1 cellular context compared by ENCODE assay signal in genomic region chr15:87682527-87682926, GRCh38.
TF ChIP-seq lines count a peak whose summit lies in the region.

No MANE protein-coding gene starts in this region.

TF ChIP-seq in K562, 482 proteins besides CTCF, POLR2A, EP300 and RAD21 (continued from another document and continues in another):
- no peak for TF ChIP-seq TFE3 (CRISPR knock-in tag; IDR thresholded peaks at IDR 0.05)
- peak; percentile 38; the same call in 1 of the 2 replicates for TF ChIP-seq KLF16 (IDR thresholded peaks at IDR 0.05)
- TF ChIP-seq USF1 (CRISPR knock-in tag; IDR thresholded peaks at IDR 0.05), result no peak
- no peak for TF ChIP-seq ZBTB34 (CRISPR knock-in tag; IDR thresholded peaks at IDR 0.05)
- no peak for TF ChIP-seq CBX2 (IDR thresholded peaks at IDR 0.05; ENCODE audit: insufficient read depth, low read length, poor library complexity, severe bottlenecking)
- TF ChIP-seq ZNF121 (CRISPR knock-in tag; conservative IDR thresholded peaks at IDR 0.05), result no peak
- TF ChIP-seq HNRNPLL (IDR thresholded peaks at IDR 0.05; ENCODE audit: low read depth, low read length, poor library complexity, severe bottlenecking), result no peak
- no peak for TF ChIP-seq BACH1 (tag; IDR thresholded peaks at IDR 0.05)
- no peak for TF ChIP-seq ZNF174 (CRISPR knock-in tag; IDR thresholded peaks at IDR 0.05)
- TF ChIP-seq BRD4 (IDR thresholded peaks at IDR 0.05), result no peak
- TF ChIP-seq MYBL2 (IDR thresholded peaks at IDR 0.05; ENCODE audit: low read depth), result no peak
- no peak for TF ChIP-seq MYBL2 (CRISPR knock-in tag; IDR thresholded peaks at IDR 0.05; ENCODE audit: borderline replicate concordance)
- no peak for TF ChIP-seq EP400 (IDR thresholded peaks at IDR 0.05)
- no peak for TF ChIP-seq NKRF (IDR thresholded peaks at IDR 0.05; ENCODE audit: borderline replicate concordance)
- TF ChIP-seq RBM25 (IDR thresholded peaks at IDR 0.05; ENCODE audit: low read depth, low read length, severe bottlenecking), result no peak
- TF ChIP-seq SFPQ (IDR thresholded peaks at IDR 0.05; ENCODE audit: low read depth, low read length), result no peak
- no peak for TF ChIP-seq SRSF9 (IDR thresholded peaks at IDR 0.05; ENCODE audit: borderline replicate concordance, low read depth, low read length)
- TF ChIP-seq RBM39 (optimal IDR thresholded peaks at IDR 0.05; ENCODE audit: low read depth, low read length), result no peak
- no peak for TF ChIP-seq THRB (CRISPR knock-in tag; conservative IDR thresholded peaks at IDR 0.05)
- no peak for TF ChIP-seq ZBTB26 (CRISPR knock-in tag; IDR thresholded peaks at IDR 0.05)
- TF ChIP-seq MBD2 (IDR thresholded peaks at IDR 0.05; ENCODE audit: borderline replicate concordance, low read depth), result no peak
- peak in 1 of 2 experiments; percentile 91 for TF ChIP-seq NCOA2 (IDR thresholded peaks at IDR 0.05; ENCODE audit: partially characterized antibody in 2 of 2)
- no peak for TF ChIP-seq ZNF561 (CRISPR knock-in tag; conservative IDR thresholded peaks at IDR 0.05)
- TF ChIP-seq MBD1 (CRISPR knock-in tag; IDR thresholded peaks at IDR 0.05), result no peak
- TF ChIP-seq SMARCA4 (IDR thresholded peaks at IDR 0.05), result peak; percentile 86
- TF ChIP-seq SRSF7 (optimal IDR thresholded peaks at IDR 0.05; ENCODE audit: low read depth, low read length), result no peak
- 0 out of 4 replicates have a peak, but pooled peaks of 1 of the 2 experiments have one; percentile 49 for TF ChIP-seq ARNT (IDR thresholded peaks at IDR 0.05)
- no peak for TF ChIP-seq ZNF586 (CRISPR knock-in tag; conservative IDR thresholded peaks at IDR 0.05)
- no peak for TF ChIP-seq PCBP1 (IDR thresholded peaks at IDR 0.05; ENCODE audit: low read depth, low read length, poor library complexity, severe bottlenecking)
- TF ChIP-seq ZNF124 (CRISPR knock-in tag; IDR thresholded peaks at IDR 0.05), result no peak
- TF ChIP-seq ZBED1 (IDR thresholded peaks at IDR 0.05), result no peak
- TF ChIP-seq SRF (CRISPR knock-in tag; IDR thresholded peaks at IDR 0.05), result no peak
- TF ChIP-seq GMEB1 (CRISPR knock-in tag; IDR thresholded peaks at IDR 0.05), result no peak
- TF ChIP-seq HDAC1 (IDR thresholded peaks at IDR 0.05), result peak in 1 of 2 experiments; percentile 59; a peak in 1 of 4 replicates
- no peak for TF ChIP-seq TEAD2 (tag; IDR thresholded peaks at IDR 0.05)
- no peak for TF ChIP-seq ZNF41 (CRISPR knock-in tag; conservative IDR thresholded peaks at IDR 0.05)
- no peak for TF ChIP-seq WHSC1 (IDR thresholded peaks at IDR 0.05; ENCODE audit: low read length)
- TF ChIP-seq PTTG1 (tag; IDR thresholded peaks at IDR 0.05; ENCODE audit: low read depth), result no peak
- no peak for TF ChIP-seq IRF2 (CRISPR knock-in tag; IDR thresholded peaks at IDR 0.05)
- no peak for TF ChIP-seq MCM2 (IDR thresholded peaks at IDR 0.05; ENCODE audit: low read depth)
- TF ChIP-seq THRA (IDR thresholded peaks at IDR 0.05), result peak; percentile 52; the same call in 1 of the 2 replicates
- TF ChIP-seq ZBTB17 (CRISPR knock-in tag; IDR thresholded peaks at IDR 0.05), result no peak
- no peak for TF ChIP-seq ZFP1 (CRISPR knock-in tag; IDR thresholded peaks at IDR 0.05)
- TF ChIP-seq XRCC5 (IDR thresholded peaks at IDR 0.05; ENCODE audit: low read depth, low read length), result no peak
- no peak for TF ChIP-seq PHB (CRISPR knock-in tag; IDR thresholded peaks at IDR 0.05)
- no peak for TF ChIP-seq ZSCAN29 (IDR thresholded peaks at IDR 0.05)
- TF ChIP-seq RFX5 (IDR thresholded peaks at IDR 0.05; ENCODE audit: low read depth, low read length), result no peak
- no peak for TF ChIP-seq PTBP1 (IDR thresholded peaks at IDR 0.05; ENCODE audit: low read depth, low read length)
- TF ChIP-seq GATAD2B (IDR thresholded peaks at IDR 0.05; ENCODE audit: borderline replicate concordance), result 0 out of 2 replicates have a peak, but pooled peaks have one; percentile 25
- no peak for TF ChIP-seq CLOCK (CRISPR knock-in tag; IDR thresholded peaks at IDR 0.05; ENCODE audit: borderline replicate concordance)
